1 cellular context compared by ENCODE assay signal in genomic region chr1:212630159-212630900, GRCh38.
TF ChIP-seq lines count a peak whose summit lies in the region.

No MANE protein-coding gene starts in this region.

TF ChIP-seq in H1, 55 proteins besides CTCF, POLR2A, EP300 and RAD21:
- no peak for TF ChIP-seq CHD7 (IDR thresholded peaks at IDR 0.05; ENCODE audit: insufficient replicate concordance, low read length)
- no peak for TF ChIP-seq TBP (IDR thresholded peaks at IDR 0.05; ENCODE audit: low read depth, low read length)
- TF ChIP-seq MAFK (IDR thresholded peaks at IDR 0.05; ENCODE audit: low read depth, low read length) = peak; percentile 28; the same call in 1 of the 2 replicates
- TF ChIP-seq CEBPB (IDR thresholded peaks at IDR 0.05; ENCODE audit: low read depth, low read length) = no peak
- TF ChIP-seq SIRT6 (IDR thresholded peaks at IDR 0.05; ENCODE audit: low read length) = no peak
- no peak for TF ChIP-seq NANOG (IDR thresholded peaks at IDR 0.05; ENCODE audit: insufficient read depth, low read depth, low read length, poor library complexity, severe bottlenecking)
- TF ChIP-seq BACH1 (IDR thresholded peaks at IDR 0.05; ENCODE audit: low read length) = peak; percentile 39; the same call in 1 of the 2 replicates
- no peak for TF ChIP-seq BCL11A (IDR thresholded peaks at IDR 0.05; ENCODE audit: low read depth in 2 of 2, low read length in 2 of 2)
- TF ChIP-seq MAX (IDR thresholded peaks at IDR 0.05) = peak; percentile 46; the same call in 1 of the 2 replicates
- no peak for TF ChIP-seq CBX8 (IDR thresholded peaks at IDR 0.05; ENCODE audit: borderline replicate concordance, low read depth, low read length)
- no peak for TF ChIP-seq GABPA (IDR thresholded peaks at IDR 0.05; ENCODE audit: borderline replicate concordance, insufficient read depth, low read length)
- no peak for TF ChIP-seq NRF1 (IDR thresholded peaks at IDR 0.05; ENCODE audit: low read depth, low read length)
- no peak for TF ChIP-seq SP4 (IDR thresholded peaks at IDR 0.05; ENCODE audit: low read length)
- TF ChIP-seq PHF8 (conservative IDR thresholded peaks at IDR 0.05; ENCODE audit: low read depth, low read length) = no peak
- TF ChIP-seq EZH2 (IDR thresholded peaks at IDR 0.05; ENCODE audit: low read depth, low read length, severe bottlenecking) = no peak
- no peak for TF ChIP-seq TEAD4 (IDR thresholded peaks at IDR 0.05; ENCODE audit: low read depth, low read length)
- peak; percentile 26 for TF ChIP-seq ASH2L (IDR thresholded peaks at IDR 0.05; ENCODE audit: low read length)
- TF ChIP-seq RXRA (IDR thresholded peaks at IDR 0.05; ENCODE audit: insufficient read depth, low read depth, low read length) = no peak
- no peak for TF ChIP-seq POU5F1 (IDR thresholded peaks at IDR 0.05; ENCODE audit: low read depth, low read length)
- no peak for TF ChIP-seq CTBP2 (IDR thresholded peaks at IDR 0.05; ENCODE audit: borderline replicate concordance, insufficient read depth, insufficient read length, low read length)
- no peak for TF ChIP-seq RBBP5 (IDR thresholded peaks at IDR 0.05; ENCODE audit: borderline replicate concordance, low read depth, low read length)
- no peak for TF ChIP-seq BRCA1 (IDR thresholded peaks at IDR 0.05; ENCODE audit: low read depth, low read length)
- no peak for TF ChIP-seq CBX5 (IDR thresholded peaks at IDR 0.05; ENCODE audit: low read depth, low read length)
- TF ChIP-seq E2F6 (IDR thresholded peaks at IDR 0.05) = 0 out of 2 replicates have a peak, but pooled peaks have one; percentile 17
- TF ChIP-seq ATF2 (IDR thresholded peaks at IDR 0.05; ENCODE audit: low read length) = no peak
- TF ChIP-seq RNF2 (IDR thresholded peaks at IDR 0.05; ENCODE audit: borderline replicate concordance, low read depth, low read length, missing control alignments, poor library complexity, severe bottlenecking) = no peak
